Comparison of ENCODE assay signal across 24 cellular contexts in the genomic region with DNA sequence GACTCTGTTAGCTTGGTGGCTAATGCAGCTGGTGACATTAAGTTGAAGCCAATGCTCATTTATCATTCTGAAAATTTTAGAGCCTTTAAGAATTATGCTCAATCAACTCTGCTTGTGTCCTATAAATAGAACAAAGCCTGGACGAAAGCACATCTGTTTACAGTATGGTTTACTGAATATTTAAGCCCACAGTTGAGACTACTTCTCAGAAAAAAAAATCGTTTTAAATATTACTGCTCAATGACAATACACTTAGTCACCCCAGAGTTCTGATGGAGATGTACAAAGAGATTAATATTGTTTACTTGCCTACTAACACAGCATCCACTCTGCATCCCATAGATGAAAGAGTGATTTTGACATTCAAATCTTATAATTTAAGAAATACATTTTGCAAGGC.
"Had no signal": no experiment of that assay in that cellular context is flagged by ENCODE, and none has a peak within 500 bp of the region (broad histone marks: within the 10 kb centered on the region; RNA-seq: fewer than 3 reads in every experiment).

No MANE protein-coding gene starts in this region.

- H3K36me3 ChIP-seq: esophagus squamous epithelium, lower lobe of right lung, transverse colon, uterus had no signal

- H3K27ac ChIP-seq: coronary artery, esophagus squamous epithelium, foreskin keratinocyte, lower lobe of right lung, transverse colon, uterus had no signal

- H3K4me3 ChIP-seq: coronary artery, esophagus squamous epithelium, lower lobe of right lung, smooth muscle cell, transverse colon, uterus had no signal

- H3K4me2 ChIP-seq: smooth muscle cell had no signal

- DNase-seq: activated CD4-positive, alpha-beta T cell treated with anti-CD3 and anti-CD28 coated beads for 1 hour; activated CD4-positive, alpha-beta T cell treated with anti-CD3 and anti-CD28 coated beads, Interleukin-2, amount 50 U/mL, for 1 hour; activated CD8-positive, alpha-beta memory T cell treated with anti-CD3 and anti-CD28 coated beads, Interleukin-2, amount 50 U/mL, for 4 hours; activated CD8-positive, alpha-beta T cell treated with anti-CD3 and anti-CD28 coated beads, Interleukin-2, amount 10 ng/mL, durations not matched to agents 7 days and 5 days; activated effector memory CD4-positive, alpha-beta T cell treated with Interleukin-2 at 50 U/mL for 16 hours; activated naive CD4-positive, alpha-beta T cell treated with anti-CD3 and anti-CD28 coated beads for 36 hours; activated naive CD8-positive, alpha-beta T cell treated with anti-CD3 and anti-CD28 coated beads, Interleukin-2, amount 10 ng/mL, durations not matched to agents 7 days and 5 days; activated T-cell treated with anti-CD3 and anti-CD28 coated beads, Interleukin-2, amount 50 U/mL, for 24 hours; amygdala; cerebellar nuclear complex; endodermal cell; esophagus squamous epithelium; foreskin keratinocyte; lower lobe of right lung; naive thymus-derived CD4-positive, alpha-beta T cell; occipital lobe; stimulated activated CD4-positive, alpha-beta T cell treated with anti-CD3 and anti-CD28 coated beads, Interleukin-15, amount 100 ng/mL, for 24 hours; transverse colon; uterus had no signal

- ATAC-seq: activated CD8-positive, alpha-beta T cell treated with anti-CD3 and anti-CD28 coated beads, Interleukin-2, amount 10 ng/mL, durations not matched to agents 7 days and 5 days; foreskin keratinocyte; left lobe of liver; lower lobe of right lung; naive thymus-derived CD4-positive, alpha-beta T cell; sciatic nerve; stimulated activated memory B cell treated with anti-CD40 and anti-IgM and Interleukin-4, amounts not matched to agents 10 μg/mL and 1 μg/mL and 100 μg/mL, for 72 hours had no signal

- H3K4me1 ChIP-seq: esophagus squamous epithelium, foreskin keratinocyte, lower lobe of right lung, transverse colon, uterus had no signal

- H3K9me3 ChIP-seq: esophagus squamous epithelium, lower lobe of right lung, uterus had no signal

- H3K27me3 ChIP-seq: esophagus squamous epithelium, foreskin keratinocyte, transverse colon, uterus had no signal
